8 cellular contexts compared by ENCODE assay signal in the genomic region with DNA sequence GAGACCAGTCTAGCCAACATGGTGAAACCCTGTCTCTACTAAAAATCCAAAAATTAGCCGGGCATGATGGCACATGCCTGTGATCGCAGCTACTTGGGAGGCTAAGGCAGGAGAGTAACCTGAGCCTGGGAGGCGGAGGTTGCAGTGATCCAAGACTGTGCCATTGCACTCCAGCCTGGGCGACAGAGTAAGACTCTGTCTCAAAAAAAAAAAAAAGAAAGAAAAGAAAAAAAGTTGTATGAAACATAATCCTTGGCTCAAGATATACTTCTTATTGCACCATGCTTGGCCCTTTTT. TPM values are rescaled to one million over a fixed set of nuclear protein-coding genes. Genes with fewer than 3 reads are reported as not detected.
A peak's percentile ranks its signal among the peaks of the same experiment; 100 is the strongest.
DNase-seq lines count a peak whose midpoint lies in the region; ATAC-seq, FAIRE-seq and TF ChIP-seq lines count a peak whose summit lies in the region.
"Not testable (repeated sequence)": the region's sequence is repeated elsewhere in the genome, so short reads cannot be mapped to it uniquely, and the experiment has no call there.

No MANE protein-coding gene starts in this region.

- FAIRE-seq in H1 (lab: Jason Lieb, UNC) = not testable (repeated sequence)

- H3K27me3 Mint-ChIP-seq in activated CD4-positive, alpha-beta memory T cell treated with anti-CD3 and anti-CD28 coated beads, Interleukin-2, amount 10 ng/mL, durations not matched to agents 7 days and 5 days; activated naive CD8-positive, alpha-beta T cell treated with anti-CD3 and anti-CD28 coated beads for 36 hours; naive thymus-derived CD4-positive, alpha-beta T cell: not testable (repeated sequence)

- H3K14ac ChIP-seq in H1 (ENCODE audit: insufficient read length) = not testable (repeated sequence)

- not testable (repeated sequence) for H3K56ac ChIP-seq in H1 (replicated peaks; ENCODE audit: insufficient read length, low read depth, low read length)

- H2BK120ac ChIP-seq in H1 (replicated peaks; ENCODE audit: low read depth, low read length) = not testable (repeated sequence)

- WGBS in H1 (ENCODE audit: extremely low coverage in 1 of 2, insufficient coverage in 1 of 2, insufficient read length in 1 of 2, insufficient replicate concordance in 2 of 2, low coverage in 1 of 2, low lambda C conversion rate in 2 of 2, missing lambda C conversion rate in 1 of 2), 2 experiments = 71% methylated on average over 3 of the region's 4 CpGs; no CpG with 5 or more reads in 1 of the 2 experiments

- peak overlapping the region; percentile 44; the same call in 1 of the 2 replicates for H3K9ac ChIP-seq in BLaER1
- H3K9ac ChIP-seq in H1 (replicated peaks in 1 of 4; ENCODE audit: extremely low read depth in 1 of 4, low read depth in 3 of 4, low read length in 3 of 4) = not testable (repeated sequence)

- not testable (repeated sequence) for H3K36me3 ChIP-seq in BLaER1; Peyer's patch; H1 (ENCODE audit: control insufficient read depth in 2 of 4, insufficient read depth in 4 of 4, low read length in 3 of 4); naive thymus-derived CD4-positive, alpha-beta T cell (ENCODE audit: control insufficient read depth in 2 of 3, insufficient read depth in 3 of 3, low read length in 3 of 3)

- H4K8ac ChIP-seq in H1 (ENCODE audit: extremely low read depth, insufficient read depth, low read length) = not testable (repeated sequence)

- H3K79me2 ChIP-seq in H1 (ENCODE audit: control insufficient read depth in 1 of 2, insufficient read depth in 2 of 2, low read length in 2 of 2) = not testable (repeated sequence)

- H3K27me3 ChIP-seq in BLaER1; HL-60 (ENCODE audit: insufficient read depth, poor library complexity, severe bottlenecking); Peyer's patch; H1 (replicated peaks in 1 of 4; ENCODE audit: control insufficient read depth in 3 of 4, extremely low read depth in 1 of 4, insufficient read depth in 3 of 4, low read length in 3 of 4); naive thymus-derived CD4-positive, alpha-beta T cell (ENCODE audit: control insufficient read depth in 2 of 2, insufficient read depth in 2 of 2, low read length in 2 of 2): not testable (repeated sequence)

- ATAC-seq in naive thymus-derived CD4-positive, alpha-beta T cell; stimulated activated effector memory CD8-positive, alpha-beta T cell treated with anti-CD3 and anti-CD28 coated beads, Interleukin-12 subunit alpha, Interleukin-12 subunit beta, amount 100 ng/mL, for 72 hours: not testable (repeated sequence)

- H2BK12ac ChIP-seq in H1 (ENCODE audit: low read depth, low read length) = 0 out of 2 replicates have a peak overlapping the region, but pooled peaks have one; percentile 60

- not testable (repeated sequence) for H2BK5ac ChIP-seq in H1 (ENCODE audit: low read depth, low read length)

- H2AK5ac ChIP-seq in H1 (ENCODE audit: low read depth, low read length) = not testable (repeated sequence)

- TF ChIP-seq EP300 in H1 (IDR thresholded peaks at IDR 0.05; ENCODE audit: borderline replicate concordance in 1 of 2, low read depth in 2 of 2, low read length in 2 of 2) = not testable (repeated sequence)

- H3K4me2 ChIP-seq in BLaER1 = peak overlapping the region; percentile 82
- H3K4me2 ChIP-seq in H1 (ENCODE audit: insufficient read depth in 1 of 2, low read depth in 2 of 2, low read length in 2 of 2) = not testable (repeated sequence)

- H3K18ac ChIP-seq in H1 (ENCODE audit: extremely low read depth, low read length) = not testable (repeated sequence)

- CTCF ChIA-PET in activated CD4-positive, alpha-beta memory T cell treated with anti-CD3 and anti-CD28 coated beads, Interleukin-2, amount 10 ng/mL, durations not matched to agents 7 days and 5 days (lab: Charles Lee) = interaction anchor here (1.0 to 10.2 kb wide), 5 partner anchors 11 to 81 kb away, joined by 3 to 94 read pairs (median 6); a partner anchor contains a TSS
- CTCF ChIA-PET in H1 (lab: Charles Lee; ENCODE audit: partially characterized antibody) = interaction anchor here (0.6 to 1.6 kb wide), 3 partner anchors 27 to 371 kb away, joined by 3 to 4 read pairs (median 4); no protein-coding TSS in a partner anchor
- CTCF ChIA-PET in naive thymus-derived CD4-positive, alpha-beta T cell (lab: Charles Lee) = interaction anchor here (0.6 to 3.1 kb wide), 4 partner anchors 11 to 119 kb away, joined by 3 to 13 read pairs (median 6); no protein-coding TSS in a partner anchor

- not testable (repeated sequence) for H4K20me1 ChIP-seq in BLaER1; H1 (replicated peaks in 1 of 2; ENCODE audit: control insufficient read depth in 1 of 2, insufficient read depth in 2 of 2, low read length in 2 of 2)

- H4K91ac ChIP-seq in H1 (replicated peaks; ENCODE audit: insufficient read length, low read length) = not testable (repeated sequence)

- H3K79me1 ChIP-seq in H1 (ENCODE audit: low read depth, low read length) = not testable (repeated sequence)

- not testable (repeated sequence) for H3K4ac ChIP-seq in H1 (replicated peaks; ENCODE audit: insufficient read length, low read depth, low read length)

- DNase-seq in HL-60 (ENCODE audit: low read depth in 1 of 2, low spot score in 1 of 2); Peyer's patch; activated CD4-positive, alpha-beta memory T cell treated with anti-CD3 and anti-CD28 coated beads, Interleukin-2, amount 10 ng/mL, durations not matched to agents 7 days and 5 days; activated naive CD8-positive, alpha-beta T cell treated with anti-CD3 and anti-CD28 coated beads for 36 hours; H1 (ENCODE audit: low read depth in 1 of 2, low spot score in 2 of 2); naive thymus-derived CD4-positive, alpha-beta T cell; stimulated activated effector memory CD8-positive, alpha-beta T cell treated with anti-CD3 and anti-CD28 coated beads, Interleukin-12 subunit alpha, Interleukin-12 subunit beta, amount 100 ng/mL, for 72 hours (ENCODE audit: low spot score in 2 of 2): not testable (repeated sequence)

- H3K4me3 ChIP-seq in BLaER1 = peak overlapping the region; percentile 27; the same call in 1 of the 2 replicates
- not testable (repeated sequence) for H3K4me3 ChIP-seq in HL-60 (replicated peaks; ENCODE audit: insufficient read depth, low read length); Peyer's patch; H1 (ENCODE audit: extremely low read depth in 1 of 4, insufficient read depth in 2 of 4, low read depth in 3 of 4, low read length in 4 of 4)
- H3K4me3 ChIP-seq in naive thymus-derived CD4-positive, alpha-beta T cell (ENCODE audit: low read length) = peak overlapping the region; percentile 26

- not testable (repeated sequence) for H3K9me3 ChIP-seq in BLaER1; Peyer's patch; H1 (ENCODE audit: insufficient read depth in 2 of 2, low read depth in 1 of 2, low read length in 1 of 2); naive thymus-derived CD4-positive, alpha-beta T cell (ENCODE audit: control insufficient read depth in 2 of 3, low read length in 3 of 3)

- POLR2A ChIA-PET in activated CD4-positive, alpha-beta memory T cell treated with anti-CD3 and anti-CD28 coated beads, Interleukin-2, amount 10 ng/mL, durations not matched to agents 7 days and 5 days (lab: Charles Lee) = interaction anchor here (0.7 to 3.4 kb wide), 2 partner anchors 27 to 237 kb away, joined by 3 to 58 read pairs; no protein-coding TSS in a partner anchor
- POLR2A ChIA-PET in H1 (lab: Charles Lee; ENCODE audit: partially characterized antibody) = not testable (repeated sequence)
- POLR2A ChIA-PET in naive thymus-derived CD4-positive, alpha-beta T cell (lab: Charles Lee) = interaction anchor here (0.8 to 1.7 kb wide), 2 partner anchors 19 to 27 kb away, joined by 3 to 8 read pairs; a partner anchor contains a TSS

- not testable (repeated sequence) for H4K5ac ChIP-seq in H1 (ENCODE audit: insufficient read length, low read depth, low read length)

- intact Hi-C loops in naive thymus-derived CD4-positive, alpha-beta T cell (cut with micrococcal nuclease) = not testable (repeated sequence)

- not testable (repeated sequence) for H3K36me3 Mint-ChIP-seq in activated CD4-positive, alpha-beta memory T cell treated with anti-CD3 and anti-CD28 coated beads, Interleukin-2, amount 10 ng/mL, durations not matched to agents 7 days and 5 days (ENCODE audit: low read depth); activated naive CD8-positive, alpha-beta T cell treated with anti-CD3 and anti-CD28 coated beads for 36 hours; stimulated activated effector memory CD8-positive, alpha-beta T cell treated with anti-CD3 and anti-CD28 coated beads, Interleukin-12 subunit alpha, Interleukin-12 subunit beta, amount 100 ng/mL, for 72 hours
- H3K36me3 Mint-ChIP-seq in naive thymus-derived CD4-positive, alpha-beta T cell = peaks cover 4 to 33% (median 12%) of the 10 kb centered on the region in 5 donors

- TF ChIP-seq POLR2A in Peyer's patch (IDR thresholded peaks at IDR 0.05); H1 (IDR thresholded peaks at IDR 0.05; ENCODE audit: control extremely low read depth in 1 of 2, low read depth in 2 of 2, low read length in 2 of 2): not testable (repeated sequence)

- H2BK15ac ChIP-seq in H1 (ENCODE audit: low read length) = not testable (repeated sequence)

- TF ChIP-seq CTCF in HL-60 (IDR thresholded peaks at IDR 0.05; ENCODE audit: insufficient read depth, low read length); Peyer's patch (IDR thresholded peaks at IDR 0.05); H1 (IDR thresholded peaks at IDR 0.05; ENCODE audit: control extremely low read depth in 1 of 3, insufficient read depth in 1 of 3, low read depth in 1 of 3, low read length in 3 of 3): not testable (repeated sequence)

- not testable (repeated sequence) for H2AFZ ChIP-seq in H1 (ENCODE audit: low read length)

- H3K4me3 Mint-ChIP-seq in activated CD4-positive, alpha-beta memory T cell treated with anti-CD3 and anti-CD28 coated beads, Interleukin-2, amount 10 ng/mL, durations not matched to agents 7 days and 5 days = not testable (repeated sequence)
- H3K4me3 Mint-ChIP-seq in activated naive CD8-positive, alpha-beta T cell treated with anti-CD3 and anti-CD28 coated beads for 36 hours = peak overlapping the region; percentile 72
- peak overlapping the region in 9 of 10 donors; percentile 30 to 85 (median 79) for H3K4me3 Mint-ChIP-seq in naive thymus-derived CD4-positive, alpha-beta T cell
- peak overlapping the region; percentile 83 for H3K4me3 Mint-ChIP-seq in stimulated activated effector memory CD8-positive, alpha-beta T cell treated with anti-CD3 and anti-CD28 coated beads, Interleukin-12 subunit alpha, Interleukin-12 subunit beta, amount 100 ng/mL, for 72 hours

- H3K27ac ChIP-seq in BLaER1 = peak overlapping the region; percentile 82
- H3K27ac ChIP-seq in HL-60 (replicated peaks) = peak overlapping the region; percentile 43
- H3K27ac ChIP-seq in Peyer's patch = peak overlapping the region; percentile 28 to 79 (median 70)
- not testable (repeated sequence) for H3K27ac ChIP-seq in H1 (ENCODE audit: low read depth, low read length)
- H3K27ac ChIP-seq in naive thymus-derived CD4-positive, alpha-beta T cell (ENCODE audit: low read depth, low read length) = peak overlapping the region; percentile 56

- H3K23me2 ChIP-seq in H1 (ENCODE audit: low read depth, low read length) = not testable (repeated sequence)

- H3K23ac ChIP-seq in H1 (ENCODE audit: insufficient read length) = not testable (repeated sequence)

- peak overlapping the region; percentile 98 for H3K27ac Mint-ChIP-seq in activated CD4-positive, alpha-beta memory T cell treated with anti-CD3 and anti-CD28 coated beads, Interleukin-2, amount 10 ng/mL, durations not matched to agents 7 days and 5 days
- H3K27ac Mint-ChIP-seq in activated naive CD8-positive, alpha-beta T cell treated with anti-CD3 and anti-CD28 coated beads for 36 hours = peak overlapping the region; percentile 97
- peak overlapping the region in 8 of 9 donors; percentile 87 to 96 (median 94) for H3K27ac Mint-ChIP-seq in naive thymus-derived CD4-positive, alpha-beta T cell
- peak overlapping the region; percentile 99 for H3K27ac Mint-ChIP-seq in stimulated activated effector memory CD8-positive, alpha-beta T cell treated with anti-CD3 and anti-CD28 coated beads, Interleukin-12 subunit alpha, Interleukin-12 subunit beta, amount 100 ng/mL, for 72 hours

- peaks cover 52% of the 10 kb centered on the region for H3K4me1 ChIP-seq in BLaER1
- H3K4me1 ChIP-seq in Peyer's patch; H1 (replicated peaks in 1 of 4; ENCODE audit: control insufficient read depth in 3 of 4, insufficient read depth in 4 of 4, low read length in 3 of 4): not testable (repeated sequence)
- peaks cover 37% of the 10 kb centered on the region in 2 donors for H3K4me1 ChIP-seq in naive thymus-derived CD4-positive, alpha-beta T cell (ENCODE audit: control insufficient read depth in 2 of 2, insufficient read depth in 2 of 2, low read length in 2 of 2)

- H3K9me3 Mint-ChIP-seq in activated CD4-positive, alpha-beta memory T cell treated with anti-CD3 and anti-CD28 coated beads, Interleukin-2, amount 10 ng/mL, durations not matched to agents 7 days and 5 days; activated naive CD8-positive, alpha-beta T cell treated with anti-CD3 and anti-CD28 coated beads for 36 hours; naive thymus-derived CD4-positive, alpha-beta T cell; stimulated activated effector memory CD8-positive, alpha-beta T cell treated with anti-CD3 and anti-CD28 coated beads, Interleukin-12 subunit alpha, Interleukin-12 subunit beta, amount 100 ng/mL, for 72 hours: not testable (repeated sequence)

- TF ChIP-seq RAD21 in H1 (IDR thresholded peaks at IDR 0.05 in 1 of 2, conservative IDR thresholded peaks at IDR 0.05 in 1 of 2; ENCODE audit: low read depth in 2 of 2, low read length in 2 of 2) = not testable (repeated sequence)

- peaks cover 65% of the 10 kb centered on the region for H3K4me1 Mint-ChIP-seq in activated CD4-positive, alpha-beta memory T cell treated with anti-CD3 and anti-CD28 coated beads, Interleukin-2, amount 10 ng/mL, durations not matched to agents 7 days and 5 days
- H3K4me1 Mint-ChIP-seq in activated naive CD8-positive, alpha-beta T cell treated with anti-CD3 and anti-CD28 coated beads for 36 hours = peaks cover 38% of the 10 kb centered on the region
- peaks cover 34 to 76% (median 61%) of the 10 kb centered on the region in 7 donors for H3K4me1 Mint-ChIP-seq in naive thymus-derived CD4-positive, alpha-beta T cell
- H3K4me1 Mint-ChIP-seq in stimulated activated effector memory CD8-positive, alpha-beta T cell treated with anti-CD3 and anti-CD28 coated beads, Interleukin-12 subunit alpha, Interleukin-12 subunit beta, amount 100 ng/mL, for 72 hours = peaks cover 48% of the 10 kb centered on the region

- not testable (repeated sequence) for H2BK20ac ChIP-seq in H1 (ENCODE audit: low read length)

RNA-seq across cellular contexts. Expression of a gene that starts 19.1 kb away (rescaled TPM):
- total RNA-seq in Peyer's patch = 10 to 100 TPM in 1 of 4 donors, 1 to 10 TPM in 2, under 1 TPM in 1; 0.95 to 26.4 (median 2.2) TPM
- total RNA-seq in activated CD4-positive, alpha-beta memory T cell treated with anti-CD3 and anti-CD28 coated beads, Interleukin-2, amount 10 ng/mL, durations not matched to agents 7 days and 5 days = 1 to 10 TPM; 3.9 to 4.5 TPM
- total RNA-seq in activated naive CD8-positive, alpha-beta T cell treated with anti-CD3 and anti-CD28 coated beads for 36 hours = 1 to 10 TPM; 1.8 to 3.6 TPM
- 0.21 and 0.22 TPM in 2 replicates for total RNA-seq in H1 (2021; fragmentation: NEBNext Ultra II Directional; extraction: Animal tissue kit (Norgen Biotek cat#: 25700))
- polyA plus RNA-seq in H1 (2011; rRNA removed) = 0.82 and 0.91 TPM in 2 replicates
- 0.75 TPM for polyA plus RNA-seq in H1 (2011; cell fraction: cytosol; rRNA removed)
- polyA plus RNA-seq in H1 (2011; cell fraction: nucleus; rRNA removed) = 1.9 TPM
- polyA plus RNA-seq in H1 (2012, experiment 1 of 2) = 0.29 to 0.92 TPM (median 0.46 TPM) in 4 replicates
- polyA plus RNA-seq in H1 (2012, experiment 2 of 2) = 0.56 TPM
- 0.51 TPM for polyA plus RNA-seq in H1 (2013, experiment 1 of 2)
- polyA plus RNA-seq in H1 (2013, experiment 2 of 2) = 0.37 TPM
- 0.66 and 4.2 TPM in 2 replicates for polyA minus RNA-seq in H1 (2011; rRNA and poly(A)+ RNA removed)
- 1.4 TPM for polyA minus RNA-seq in H1 (2011; cell fraction: cytosol; rRNA and poly(A)+ RNA removed)
- 3.4 TPM for polyA minus RNA-seq in H1 (2011; cell fraction: nucleus; rRNA and poly(A)+ RNA removed)
- total RNA-seq in naive thymus-derived CD4-positive, alpha-beta T cell = 1 to 10 TPM; 5.3 to 9.6 (median 9.0) TPM
- polyA plus RNA-seq in naive thymus-derived CD4-positive, alpha-beta T cell = 1 to 10 TPM; 4.3 to 5.1 TPM
